ENCODE assay signal across 18 cellular contexts in the genomic region with DNA sequence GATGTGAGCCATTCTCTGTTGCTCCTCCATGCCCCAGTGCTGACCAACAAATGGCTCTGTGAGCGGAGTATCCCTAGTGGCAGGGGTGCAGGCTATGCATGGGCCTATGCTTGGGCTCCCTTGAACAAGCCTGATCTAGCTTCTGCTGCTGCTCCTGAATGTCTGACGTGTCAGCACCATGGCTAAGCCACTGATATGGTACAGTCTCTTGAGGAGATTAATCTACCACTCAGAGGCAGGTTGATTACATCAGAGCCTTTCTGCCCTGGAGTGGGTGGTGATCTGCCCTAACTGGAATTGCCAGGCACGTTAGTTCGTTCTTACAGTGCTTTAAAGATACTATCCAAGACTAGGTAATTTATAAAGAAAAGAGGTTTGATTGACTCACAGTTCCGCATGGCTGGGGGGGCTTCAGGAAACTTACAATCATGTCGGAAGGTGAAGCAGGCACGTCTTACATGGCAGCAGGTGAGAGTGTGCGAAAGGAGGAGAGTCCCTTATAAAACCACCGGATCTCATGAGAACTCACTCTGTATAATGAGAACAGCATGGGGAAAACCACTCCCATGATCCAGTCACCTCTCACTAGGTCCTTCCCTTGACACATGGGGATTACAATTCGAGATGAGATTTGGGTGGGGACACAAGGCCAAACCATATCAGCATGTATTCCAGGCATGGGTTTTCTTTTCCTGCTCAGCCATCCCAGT. TPM values are rescaled to one million over a fixed set of nuclear protein-coding genes. Genes with fewer than 3 reads are reported as not detected.
DNase-seq lines count a peak whose midpoint lies in the region; ATAC-seq and TF ChIP-seq lines count a peak whose summit lies in the region.
"Had no signal": no experiment of that assay in that cellular context is flagged by ENCODE, and none has a peak within 500 bp of the region (broad histone marks: within the 10 kb centered on the region; RNA-seq: fewer than 3 reads in every experiment).

No MANE protein-coding gene starts in this region.

- no peak overlapping the region for H3K27ac Mint-ChIP-seq in natural killer cell treated with Interleukin-12 subunit alpha and Interleukin-12 subunit beta and Interleukin-15 and Interleukin-18, amount 100 ng/mL, for 72 hours
- H3K27ac Mint-ChIP-seq: CD8-positive, alpha-beta memory T cell; GM23338 had no signal

- H3K4me1 ChIP-seq in hepatocyte (ENCODE audit: insufficient read depth), result no peaks in the 10 kb centered on the region
- H3K4me1 ChIP-seq in suprapubic skin, result no peaks in the 10 kb centered on the region
- H3K4me1 ChIP-seq: BLaER1, Caco-2 had no signal

- DNase-seq in NCI-H82 (lab: John Stamatoyannopoulos, UW) (peak; percentile 43), NCI-H82 treated with DMSO at 0.1 percent for 48 hours (lab: John Stamatoyannopoulos, UW; ENCODE audit: unreplicated experiment) (no peak), epithelial cell of prostate (ENCODE audit: low read depth, low spot score) (peak; percentile 65), hepatocyte (ENCODE audit: low spot score) (peak; percentile 33), suprapubic skin (ENCODE audit: low spot score in 2 of 2) (no peak), coronary artery (ENCODE audit: low spot score) (no peak), SK-N-DZ (ENCODE audit: low spot score) (no peak)
- no peak for DNase-seq in natural killer cell treated with Interleukin-12 subunit alpha and Interleukin-12 subunit beta and Interleukin-15 and Interleukin-18, amount 100 ng/mL, for 72 hours (ENCODE audit: low spot score)
- DNase-seq: AML-193; CD8-positive, alpha-beta memory T cell; DND-41; GDM1; H7 had no signal

- no peaks in the 10 kb centered on the region for H3K9me3 ChIP-seq in hepatocyte (ENCODE audit: low read depth)
- no peaks in the 10 kb centered on the region for H3K9me3 ChIP-seq in suprapubic skin
- H3K9me3 ChIP-seq: BLaER1 had no signal

- H3K4me3 Mint-ChIP-seq in natural killer cell treated with Interleukin-12 subunit alpha and Interleukin-12 subunit beta and Interleukin-15 and Interleukin-18, amount 100 ng/mL, for 72 hours, result no peak overlapping the region
- H3K4me3 Mint-ChIP-seq: CD8-positive, alpha-beta memory T cell; GM23338 had no signal

- no peaks in the 10 kb centered on the region for H3K27me3 ChIP-seq in hepatocyte
- peaks cover 19% of the 10 kb centered on the region for H3K27me3 ChIP-seq in suprapubic skin
- H3K27me3 ChIP-seq: BLaER1 had no signal

- no peaks in the 10 kb centered on the region for H3K36me3 Mint-ChIP-seq in natural killer cell treated with Interleukin-12 subunit alpha and Interleukin-12 subunit beta and Interleukin-15 and Interleukin-18, amount 100 ng/mL, for 72 hours
- H3K36me3 Mint-ChIP-seq: CD8-positive, alpha-beta memory T cell had no signal

- no peak overlapping the region for H3K4me2 ChIP-seq in hepatocyte
- H3K4me2 ChIP-seq: BLaER1, GM23338 had no signal

- H2AFZ ChIP-seq in hepatocyte, result no peak overlapping the region
- H2AFZ ChIP-seq: GM23338 had no signal

- H3K9me2 ChIP-seq in hepatocyte (replicated peaks; ENCODE audit: insufficient read depth), result no peaks in the 10 kb centered on the region

- 78% methylated on average over 10 of the region's 10 CpGs for WGBS in hepatocyte (ENCODE audit: low lambda C conversion rate, missing lambda C conversion rate)
- WGBS in suprapubic skin, result 44% methylated on average over 9 of the region's 10 CpGs

- no peak for TF ChIP-seq POLR2A in suprapubic skin (IDR thresholded peaks at IDR 0.05)

- H3K36me3 ChIP-seq in hepatocyte (replicated peaks; ENCODE audit: insufficient read depth, low read depth) (no peaks in the 10 kb centered on the region), suprapubic skin (no peaks in the 10 kb centered on the region)
- H3K36me3 ChIP-seq: BLaER1 had no signal

- H4K20me1 ChIP-seq in hepatocyte (ENCODE audit: insufficient read depth, poor library complexity, severe bottlenecking), result no peaks in the 10 kb centered on the region
- H4K20me1 ChIP-seq: BLaER1 had no signal

- peaks cover 16 to 18% of the 10 kb centered on the region in 2 donors for H3K4me1 Mint-ChIP-seq in natural killer cell treated with Interleukin-12 subunit alpha and Interleukin-12 subunit beta and Interleukin-15 and Interleukin-18, amount 100 ng/mL, for 72 hours (ENCODE audit: low read depth in 2 of 2)

- H3K9me3 Mint-ChIP-seq in natural killer cell treated with Interleukin-12 subunit alpha and Interleukin-12 subunit beta and Interleukin-15 and Interleukin-18, amount 100 ng/mL, for 72 hours, result no peaks in the 10 kb centered on the region
- H3K9me3 Mint-ChIP-seq: CD8-positive, alpha-beta memory T cell; GM23338 had no signal

- H3K27me3 Mint-ChIP-seq in natural killer cell treated with Interleukin-12 subunit alpha and Interleukin-12 subunit beta and Interleukin-15 and Interleukin-18, amount 100 ng/mL, for 72 hours, result no peaks in the 10 kb centered on the region

- H3K27ac ChIP-seq in epithelial cell of prostate (peak overlapping the region; percentile 13), hepatocyte (no peak overlapping the region), suprapubic skin (peak overlapping the region; percentile 38), coronary artery (no peak overlapping the region)
- H3K27ac ChIP-seq: 22Rv1, BLaER1 had no signal

- no peaks in the 10 kb centered on the region for H3K79me2 ChIP-seq in hepatocyte

- H3K4me3 ChIP-seq in hepatocyte (no peak overlapping the region), suprapubic skin (no peak overlapping the region), coronary artery (no peak overlapping the region)
- H3K4me3 ChIP-seq: BLaER1, GM23338 had no signal

- TF ChIP-seq EP300 in suprapubic skin (IDR thresholded peaks at IDR 0.05), result no peak

- no peak for ATAC-seq in natural killer cell treated with Interleukin-12 subunit alpha and Interleukin-12 subunit beta and Interleukin-15 and Interleukin-18, amount 100 ng/mL, for 72 hours
- ATAC-seq: GM23338 had no signal

- no peak for TF ChIP-seq CTCF in hepatocyte (IDR thresholded peaks at IDR 0.05; ENCODE audit: poor library complexity)
- no peak for TF ChIP-seq CTCF in suprapubic skin (IDR thresholded peaks at IDR 0.05)
- no peak for TF ChIP-seq CTCF in coronary artery (IDR thresholded peaks at IDR 0.05)

RNA-seq across cellular contexts. Expression of gene B4GALNT2, which starts 41.5 kb away (rescaled TPM):
- total RNA-seq in hepatocyte (1.3 and 2.2 TPM in 2 replicates), suprapubic skin (1 to 10 TPM in 3 of 4 donors, under 1 TPM in 1; 0.68 to 2.6 (median 2.1) TPM)
- polyA plus RNA-seq in hepatocyte, result 0.40 and 0.88 TPM in 2 replicates
- not detected in 2 replicates for polyA plus RNA-seq in SK-N-DZ (2014; cell fraction: cytosol; rRNA removed)
- not detected in 2 replicates for polyA plus RNA-seq in SK-N-DZ (2014; cell fraction: nucleus; rRNA removed)
- total RNA-seq in natural killer cell treated with Interleukin-12 subunit alpha and Interleukin-12 subunit beta and Interleukin-15 and Interleukin-18, amount 100 ng/mL, for 72 hours, result not detected
- total RNA-seq: A673; CD8-positive, alpha-beta memory T cell; GM23338 had no signal
- polyA plus RNA-seq: CD8-positive, alpha-beta memory T cell; GM23338 had no signal

Comparison
In these comparisons a context has a peak if more than half of its experiments do, and no peak if none do; other contexts are left out.
1. DNase-seq: peak in NCI-H82 (single experiment), epithelial cell of prostate (single experiment) and hepatocyte (single experiment); none in NCI-H82 treated with DMSO at 0.1 percent for 48 hours (single experiment), suprapubic skin (0 of 2), coronary artery (single experiment), SK-N-DZ (single experiment) and natural killer cell treated with Interleukin-12 subunit alpha and Interleukin-12 subunit beta and Interleukin-15 and Interleukin-18, amount 100 ng/mL, for 72 hours (single experiment).
2. H3K27ac ChIP-seq: peak in epithelial cell of prostate (single experiment) and suprapubic skin (single experiment); none in hepatocyte (single experiment) and coronary artery (0 of 2).